In the genomic region with DNA sequence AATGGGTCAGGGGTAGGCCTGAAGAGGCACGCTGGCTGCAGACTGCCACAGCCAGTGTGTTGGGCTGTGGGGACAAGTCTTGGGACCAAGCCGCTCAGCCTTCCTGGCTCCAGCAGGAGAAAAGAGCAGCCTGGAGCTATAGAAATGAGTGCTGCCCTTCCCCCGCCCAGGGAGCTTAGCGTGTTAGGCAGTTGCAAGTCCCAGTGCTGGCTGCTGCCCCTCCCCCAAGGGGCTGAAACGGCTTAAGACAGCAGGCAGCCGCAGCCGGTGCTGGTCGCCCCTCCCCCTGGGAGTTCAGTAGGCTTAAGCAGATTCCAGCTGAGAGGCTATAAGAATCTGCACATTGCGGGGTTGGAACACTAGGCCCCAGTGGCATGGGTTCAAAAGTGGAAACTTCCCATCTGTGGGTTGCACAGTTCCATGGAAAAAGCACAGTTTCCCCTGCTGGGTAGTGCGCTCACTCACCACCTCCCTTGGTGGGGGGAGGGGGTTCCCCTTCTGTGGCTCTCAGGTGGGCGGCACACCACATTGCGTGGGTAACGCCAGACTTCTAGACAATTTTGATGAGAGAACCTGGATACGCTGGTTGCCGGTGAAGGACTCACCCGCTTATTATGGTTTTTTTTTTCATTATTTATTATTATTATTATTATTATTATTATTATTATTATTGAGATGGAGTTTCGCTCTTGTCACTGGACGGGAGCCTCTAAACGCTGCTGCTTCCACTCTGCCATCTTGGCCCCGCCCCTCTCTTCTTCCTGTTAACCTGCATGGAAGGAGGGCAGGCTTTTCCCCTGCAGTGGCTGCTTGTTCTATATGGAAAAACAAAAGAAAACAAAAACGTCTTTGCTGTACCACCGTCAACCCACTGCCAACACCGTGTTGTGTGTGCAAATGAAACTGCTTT, we compare ENCODE assay signal across 11 cellular contexts.
A peak's percentile ranks its signal among the peaks of the same experiment; 100 is the strongest.
DNase-seq lines count a peak whose midpoint lies in the region; ATAC-seq and TF ChIP-seq lines count a peak whose summit lies in the region.
"Had no signal": no experiment of that assay in that cellular context is flagged by ENCODE, and none has a peak within 500 bp of the region (broad histone marks: within the 10 kb centered on the region; RNA-seq: fewer than 3 reads in every experiment).

No MANE protein-coding gene starts in this region.

- peaks cover 15% of the 10 kb centered on the region for H3K9me3 Mint-ChIP-seq in endodermal cell
- no peaks in the 10 kb centered on the region for H3K9me3 Mint-ChIP-seq in activated CD8-positive, alpha-beta T cell treated with anti-CD3 and anti-CD28 coated beads, Interleukin-2, amount 10 ng/mL, durations not matched to agents 7 days and 5 days (ENCODE audit: insufficient read depth)

- WGBS in endodermal cell (ENCODE audit: insufficient coverage in 1 of 2, insufficient read length in 1 of 2), 2 experiments: 13 to 20% methylated on average over 5 to 20 of the region's 23 CpGs
- WGBS in stomach, 5 donors: 46 to 59% (median 53%) methylated on average over 15 to 23 of the region's 23 CpGs

- no peaks in the 10 kb centered on the region for H3K9me3 ChIP-seq in endodermal cell (ENCODE audit: control insufficient read depth, low read length)
- no peaks in the 10 kb centered on the region for H3K9me3 ChIP-seq in stomach
- H3K9me3 ChIP-seq: thyroid gland had no signal

- H3K4me3 Mint-ChIP-seq in endodermal cell: peak overlapping the region; percentile 38
- H3K4me3 Mint-ChIP-seq in activated CD8-positive, alpha-beta T cell treated with anti-CD3 and anti-CD28 coated beads, Interleukin-2, amount 10 ng/mL, durations not matched to agents 7 days and 5 days: no peak overlapping the region
- H3K4me3 Mint-ChIP-seq: naive thymus-derived CD4-positive, alpha-beta T cell; T-cell had no signal

- H3K27me3 ChIP-seq in endodermal cell (ENCODE audit: control insufficient read depth, insufficient read depth, low read length, poor library complexity, severe bottlenecking) (no peaks in the 10 kb centered on the region), stomach (peaks cover 0 to 7% (median 0%) of the 10 kb centered on the region in 3 donors)
- H3K27me3 ChIP-seq: thyroid gland had no signal

- POLR2A ChIA-PET in activated CD8-positive, alpha-beta T cell treated with anti-CD3 and anti-CD28 coated beads, Interleukin-2, amount 10 ng/mL, durations not matched to agents 7 days and 5 days (lab: Charles Lee): no interaction called here

- H3K4me3 ChIP-seq in endodermal cell (ENCODE audit: low read length): peak overlapping the region; percentile 53
- H3K4me3 ChIP-seq in stomach: no peak overlapping the region
- H3K4me3 ChIP-seq: thyroid gland had no signal

- H3K36me3 Mint-ChIP-seq in endodermal cell (ENCODE audit: low read depth): no peaks in the 10 kb centered on the region
- no peaks in the 10 kb centered on the region for H3K36me3 Mint-ChIP-seq in activated CD8-positive, alpha-beta T cell treated with anti-CD3 and anti-CD28 coated beads, Interleukin-2, amount 10 ng/mL, durations not matched to agents 7 days and 5 days (ENCODE audit: low read depth)
- H3K36me3 Mint-ChIP-seq: naive thymus-derived CD4-positive, alpha-beta T cell; T-cell had no signal

- peak overlapping the region; percentile 79 for H3K27ac Mint-ChIP-seq in endodermal cell
- no peak overlapping the region for H3K27ac Mint-ChIP-seq in activated CD8-positive, alpha-beta T cell treated with anti-CD3 and anti-CD28 coated beads, Interleukin-2, amount 10 ng/mL, durations not matched to agents 7 days and 5 days
- H3K27ac Mint-ChIP-seq: naive thymus-derived CD4-positive, alpha-beta T cell; T-cell had no signal

- peaks cover 3% of the 10 kb centered on the region for H3K27me3 Mint-ChIP-seq in endodermal cell (ENCODE audit: insufficient read depth)
- peaks cover 2% of the 10 kb centered on the region for H3K27me3 Mint-ChIP-seq in activated CD8-positive, alpha-beta T cell treated with anti-CD3 and anti-CD28 coated beads, Interleukin-2, amount 10 ng/mL, durations not matched to agents 7 days and 5 days (ENCODE audit: low read depth)

- TF ChIP-seq CTCF in endodermal cell (conservative IDR thresholded peaks at IDR 0.05) (no peak), stomach (IDR thresholded peaks at IDR 0.05) (no peak)

- ATAC-seq in GM18519 (IDR thresholded peaks at IDR 0.05; ENCODE audit: low FRiP score, unreplicated experiment) (no peak), HG03439 (IDR thresholded peaks at IDR 0.05; ENCODE audit: unreplicated experiment) (no peak)
- no peak for ATAC-seq in activated CD8-positive, alpha-beta T cell treated with anti-CD3 and anti-CD28 coated beads, Interleukin-2, amount 10 ng/mL, durations not matched to agents 7 days and 5 days
- ATAC-seq: naive thymus-derived CD4-positive, alpha-beta T cell; T-cell had no signal

- no peak for TF ChIP-seq POLR2A in stomach (IDR thresholded peaks at IDR 0.05)

- intact Hi-C loops in stomach (cut with DNase I; ENCODE audit: low total_unique reads): no loop called here

- TF ChIP-seq EP300 in stomach (IDR thresholded peaks at IDR 0.05): no peak

- no peak overlapping the region for H3K9ac ChIP-seq in endodermal cell (ENCODE audit: extremely low read depth, low read length, poor library complexity, severe bottlenecking)

- no peaks in the 10 kb centered on the region for H3K36me3 ChIP-seq in endodermal cell (ENCODE audit: control insufficient read depth, insufficient read depth, low read length)
- no peaks in the 10 kb centered on the region for H3K36me3 ChIP-seq in stomach
- H3K36me3 ChIP-seq: thyroid gland had no signal

- DNase-seq in NCI-H82 (lab: John Stamatoyannopoulos, UW): peak; percentile 95
- DNase-seq in endodermal cell: peak; percentile 95
- DNase-seq in islet precursor cell: peak; percentile 98
- peak; percentile 29 for DNase-seq in stomach
- DNase-seq in activated CD8-positive, alpha-beta T cell treated with anti-CD3 and anti-CD28 coated beads, Interleukin-2, amount 10 ng/mL, durations not matched to agents 7 days and 5 days: no peak
- DNase-seq: activated CD4-positive, alpha-beta T cell treated with anti-CD3 and anti-CD28 coated beads for 4 hours; naive thymus-derived CD4-positive, alpha-beta T cell; T-cell had no signal

- peaks cover 18% of the 10 kb centered on the region for H3K4me1 ChIP-seq in endodermal cell (ENCODE audit: control insufficient read depth, insufficient read depth, low read length)
- peaks cover 0 to 17% (median 0%) of the 10 kb centered on the region in 4 donors for H3K4me1 ChIP-seq in stomach
- H3K4me1 ChIP-seq: thyroid gland had no signal

- CTCF ChIA-PET in activated CD8-positive, alpha-beta T cell treated with anti-CD3 and anti-CD28 coated beads, Interleukin-2, amount 10 ng/mL, durations not matched to agents 7 days and 5 days (lab: Charles Lee): no interaction called here

- peaks cover 36% of the 10 kb centered on the region for H3K4me1 Mint-ChIP-seq in endodermal cell
- no peaks in the 10 kb centered on the region for H3K4me1 Mint-ChIP-seq in activated CD8-positive, alpha-beta T cell treated with anti-CD3 and anti-CD28 coated beads, Interleukin-2, amount 10 ng/mL, durations not matched to agents 7 days and 5 days (ENCODE audit: low read depth)
- H3K4me1 Mint-ChIP-seq: T-cell had no signal

- H3K27ac ChIP-seq in endodermal cell (ENCODE audit: low read depth, low read length) (peak overlapping the region; percentile 1), stomach (peak overlapping the region in 1 of 5 donors; percentile 8)
- H3K27ac ChIP-seq: thyroid gland had no signal
